Comparison of ENCODE assay signal across 10 cellular contexts in the genomic region with DNA sequence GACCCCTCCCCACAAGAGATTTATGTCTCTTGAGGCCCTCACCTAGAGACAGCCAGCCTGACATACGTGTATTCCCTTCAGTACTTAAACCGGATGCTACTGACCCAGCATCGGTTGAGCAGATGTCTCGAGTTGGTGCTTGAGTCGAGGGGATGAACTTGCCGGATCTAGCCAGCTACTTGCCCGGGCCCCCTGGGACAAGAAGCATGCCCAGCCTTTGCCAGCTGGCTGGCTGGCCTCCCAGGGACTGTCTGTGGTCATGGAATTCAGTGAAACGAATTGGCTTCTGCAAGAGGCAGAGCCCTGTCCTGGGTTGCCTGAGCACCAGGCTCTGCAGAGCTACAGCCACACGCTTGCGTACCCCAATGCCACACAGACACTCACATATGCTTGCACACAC. TPM values are rescaled to one million over a fixed set of nuclear protein-coding genes. Genes with fewer than 3 reads are reported as not detected.
DNase-seq lines count a peak whose midpoint lies in the region; ATAC-seq and TF ChIP-seq lines count a peak whose summit lies in the region.
"Had no signal": no experiment of that assay in that cellular context is flagged by ENCODE, and none has a peak within 500 bp of the region (broad histone marks: within the 10 kb centered on the region; RNA-seq: fewer than 3 reads in every experiment).

No MANE protein-coding gene starts in this region.

- peak in 11 of 14 donors; percentile 22 to 75 (median 56) for DNase-seq in C1 segment of cervical spinal cord (lab: John Stamatoyannopoulos, UW)
- peak; percentile 67 for DNase-seq in NCI-H1694 (lab: John Stamatoyannopoulos, UW)
- DNase-seq in cerebellum (ENCODE audit: low spot score): peak; percentile 68
- DNase-seq in naive thymus-derived CD8-positive, alpha-beta T cell: no peak
- DNase-seq in stimulated activated CD8-positive, alpha-beta memory T cell treated with anti-CD3 and anti-CD28 coated beads, Interleukin-4, amount 100 ng/mL, for 48 hours: no peak
- no peak for DNase-seq in OCI-M1 (lab: John Stamatoyannopoulos, UW)
- no peak for DNase-seq in nephron progenitor cell
- DNase-seq: NCI-H510A treated with DMSO at 0.1 percent for 48 hours had no signal

- H3K36me3 Mint-ChIP-seq in naive thymus-derived CD8-positive, alpha-beta T cell: peaks cover 0 to 69% (median 2%) of the 10 kb centered on the region in 3 donors
- peaks cover 7% of the 10 kb centered on the region for H3K36me3 Mint-ChIP-seq in nephron progenitor cell (ENCODE audit: low read depth)

- no peaks in the 10 kb centered on the region for H3K9me3 Mint-ChIP-seq in naive thymus-derived CD8-positive, alpha-beta T cell
- H3K9me3 Mint-ChIP-seq in nephron progenitor cell: no peaks in the 10 kb centered on the region
- H3K9me3 Mint-ChIP-seq: IgD-negative memory B cell had no signal

- peak overlapping the region in 6 of 10 donors; percentile 30 to 67 (median 52) for H3K4me3 Mint-ChIP-seq in naive thymus-derived CD8-positive, alpha-beta T cell
- no peak overlapping the region for H3K4me3 Mint-ChIP-seq in nephron progenitor cell

- no peak for ATAC-seq in naive thymus-derived CD8-positive, alpha-beta T cell
- ATAC-seq in HG02623 (IDR thresholded peaks at IDR 0.05; ENCODE audit: unreplicated experiment): no peak

- no peak for TF ChIP-seq CTCF in nephron progenitor cell (IDR thresholded peaks at IDR 0.05)

- peak overlapping the region; percentile 63 to 96 (median 93) for H3K27ac Mint-ChIP-seq in naive thymus-derived CD8-positive, alpha-beta T cell
- no peak overlapping the region for H3K27ac Mint-ChIP-seq in nephron progenitor cell

- no peaks in the 10 kb centered on the region for H3K27me3 Mint-ChIP-seq in naive thymus-derived CD8-positive, alpha-beta T cell
- peaks cover 4% of the 10 kb centered on the region for H3K27me3 Mint-ChIP-seq in nephron progenitor cell (ENCODE audit: low read depth, poor library complexity)
- H3K27me3 Mint-ChIP-seq: IgD-negative memory B cell had no signal

- POLR2A ChIA-PET in naive thymus-derived CD8-positive, alpha-beta T cell (lab: Charles Lee): interaction anchor here (0.5 to 9.7 kb wide), 6 partner anchors 9 to 28 kb away, joined by 4 to 83 read pairs (median 16); no protein-coding TSS in a partner anchor

- peaks cover 51 to 95% (median 86%) of the 10 kb centered on the region in 4 donors for H3K4me1 Mint-ChIP-seq in naive thymus-derived CD8-positive, alpha-beta T cell
- peaks cover 80% of the 10 kb centered on the region for H3K4me1 Mint-ChIP-seq in nephron progenitor cell

RNA-seq across cellular contexts. Expression of a gene that starts 35.9 kb away (rescaled TPM):
- total RNA-seq in cerebellum: 63.3 TPM
- total RNA-seq in naive thymus-derived CD8-positive, alpha-beta T cell: 100 to 1,000 TPM; 121 to 122 TPM
- 10 to 100 TPM; 17.9 to 31.2 (median 27.2) TPM for polyA plus RNA-seq in naive thymus-derived CD8-positive, alpha-beta T cell

Comparison
In these comparisons a context has a peak if more than half of its experiments do, and no peak if none do; other contexts are left out.
1. DNase-seq: peak in C1 segment of cervical spinal cord (11 of 14), NCI-H1694 (single experiment) and cerebellum (single experiment); none in naive thymus-derived CD8-positive, alpha-beta T cell (0 of 10), stimulated activated CD8-positive, alpha-beta memory T cell treated with anti-CD3 and anti-CD28 coated beads, Interleukin-4, amount 100 ng/mL, for 48 hours (single experiment), OCI-M1 (single experiment) and nephron progenitor cell (single experiment).